9 cellular contexts compared by ENCODE assay signal in the genomic region with DNA sequence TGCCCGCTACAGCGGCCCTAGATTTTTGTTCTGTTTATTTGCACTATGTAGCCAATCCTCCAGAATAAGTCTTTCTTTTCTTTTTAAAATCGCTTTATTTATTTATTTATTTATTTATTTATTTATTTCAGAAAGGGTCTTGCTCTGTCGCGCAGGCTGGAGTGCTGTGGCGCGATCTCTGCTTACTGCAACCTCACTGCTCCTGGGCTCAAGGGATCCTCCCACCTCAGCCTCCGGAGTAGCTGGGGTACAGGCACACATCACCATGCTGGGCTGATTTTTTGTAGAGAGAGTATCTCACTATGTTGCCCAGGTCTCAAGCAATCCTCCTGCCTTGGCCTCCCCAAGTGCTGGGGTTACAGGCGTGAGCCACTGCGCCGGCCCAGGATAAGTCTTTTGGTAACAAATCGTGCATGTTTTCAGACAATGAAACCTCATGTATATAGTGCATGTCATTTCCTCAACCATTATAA. TPM values are rescaled to one million over a fixed set of nuclear protein-coding genes. Genes with fewer than 3 reads are reported as not detected.
DNase-seq lines count a peak whose midpoint lies in the region; ATAC-seq, FAIRE-seq and TF ChIP-seq lines count a peak whose summit lies in the region.
"Had no signal": no experiment of that assay in that cellular context is flagged by ENCODE, and none has a peak within 500 bp of the region (broad histone marks: within the 10 kb centered on the region; RNA-seq: fewer than 3 reads in every experiment).

No MANE protein-coding gene starts in this region.

- H3K9me3 ChIP-seq in keratinocyte (ENCODE audit: control insufficient read depth, low read depth, low read length), result no peaks in the 10 kb centered on the region
- no peaks in the 10 kb centered on the region for H3K9me3 ChIP-seq in stomach smooth muscle (ENCODE audit: control insufficient read depth in 2 of 2, low read length in 2 of 2)

- H3K9me3 Mint-ChIP-seq in activated CD4-positive, alpha-beta T cell treated with anti-CD3 and anti-CD28 coated beads for 36 hours (ENCODE audit: low read depth), result no peaks in the 10 kb centered on the region
- H3K9me3 Mint-ChIP-seq in activated CD8-positive, alpha-beta T cell treated with anti-CD3 and anti-CD28 coated beads for 36 hours, result no peaks in the 10 kb centered on the region

- peaks cover 19% of the 10 kb centered on the region for H3K36me3 Mint-ChIP-seq in activated CD4-positive, alpha-beta T cell treated with anti-CD3 and anti-CD28 coated beads for 36 hours (ENCODE audit: low read depth)
- H3K36me3 Mint-ChIP-seq in activated CD8-positive, alpha-beta T cell treated with anti-CD3 and anti-CD28 coated beads for 36 hours (ENCODE audit: low read depth), result peaks cover 20% of the 10 kb centered on the region

- intact Hi-C loops in activated CD4-positive, alpha-beta T cell treated with anti-CD3 and anti-CD28 coated beads for 36 hours (cut with DNase I, micrococcal nuclease), result loop anchor here (1.0 to 5.0 kb wide), 11 partner anchors 20 to 297 kb away; a partner anchor contains a TSS
- intact Hi-C loops in activated CD8-positive, alpha-beta T cell treated with anti-CD3 and anti-CD28 coated beads for 36 hours (cut with micrococcal nuclease), result loop anchor here (5.0 kb wide), 2 partner anchors 48 to 268 kb away; a partner anchor contains a TSS

- dilution Hi-C loops in keratinocyte (cut with MboI; ENCODE audit: extremely low pct_ligation_motif_present, low sequenced_read_pairs), result no loop called here

- TF ChIP-seq CTCF in activated CD8-positive, alpha-beta T cell treated with anti-CD3 and anti-CD28 coated beads for 36 hours (IDR thresholded peaks at IDR 0.05), result no peak
- no peak for TF ChIP-seq CTCF in keratinocyte (optimal IDR thresholded peaks at IDR 0.05 in 1 of 3, IDR thresholded peaks at IDR 0.05 in 1 of 3, conservative IDR thresholded peaks at IDR 0.05 in 1 of 3; ENCODE audit: extremely low read depth in 1 of 3, insufficient read depth in 2 of 3, low read length in 3 of 3)

- POLR2A ChIA-PET in activated CD4-positive, alpha-beta T cell treated with anti-CD3 and anti-CD28 coated beads for 36 hours (lab: Charles Lee), result no interaction called here
- POLR2A ChIA-PET in activated CD8-positive, alpha-beta T cell treated with anti-CD3 and anti-CD28 coated beads for 36 hours (lab: Charles Lee), result no interaction called here

- peak overlapping the region; percentile 44 for H3K27ac Mint-ChIP-seq in activated CD4-positive, alpha-beta T cell treated with anti-CD3 and anti-CD28 coated beads for 36 hours
- no peak overlapping the region for H3K27ac Mint-ChIP-seq in activated CD8-positive, alpha-beta T cell treated with anti-CD3 and anti-CD28 coated beads for 36 hours

- no peaks in the 10 kb centered on the region for H3K27me3 Mint-ChIP-seq in activated CD4-positive, alpha-beta T cell treated with anti-CD3 and anti-CD28 coated beads for 36 hours
- H3K27me3 Mint-ChIP-seq in activated CD8-positive, alpha-beta T cell treated with anti-CD3 and anti-CD28 coated beads for 36 hours, result peaks cover 3% of the 10 kb centered on the region

- no peaks in the 10 kb centered on the region for H4K20me1 ChIP-seq in keratinocyte (ENCODE audit: control insufficient read depth, extremely low read depth, insufficient read depth, low read length)

- H3K36me3 ChIP-seq in keratinocyte (ENCODE audit: control insufficient read depth in 2 of 2, extremely low read depth in 1 of 2, insufficient read depth in 2 of 2, low read length in 2 of 2), result peaks cover 3 to 6% of the 10 kb centered on the region in 2 experiments
- H3K36me3 ChIP-seq in stomach smooth muscle (ENCODE audit: control insufficient read depth in 2 of 2, insufficient read depth in 2 of 2, low read length in 2 of 2), result peaks cover under 1 to 10% of the 10 kb centered on the region in 2 donors

- no peak for DNase-seq in activated CD4-positive, alpha-beta T cell treated with anti-CD3 and anti-CD28 coated beads for 36 hours
- no peak for DNase-seq in activated CD4-positive, alpha-beta T cell treated with anti-CD3 and anti-CD28 coated beads, Interleukin-2, amount 50 U/mL, for 48 hours
- DNase-seq in activated CD8-positive, alpha-beta T cell treated with anti-CD3 and anti-CD28 coated beads for 36 hours, result no peak
- DNase-seq in keratinocyte (ENCODE audit: low read depth, low spot score) (no peak), NCI-H2081 (lab: John Stamatoyannopoulos, UW) (no peak)
- DNase-seq in stimulated activated CD4-positive, alpha-beta T cell treated with anti-CD3 and anti-CD28 coated beads, Interleukin-4, amount 100 ng/mL, for 1 hour, result no peak

- H3K4me3 Mint-ChIP-seq in activated CD4-positive, alpha-beta T cell treated with anti-CD3 and anti-CD28 coated beads for 36 hours, result peak overlapping the region; percentile 85
- H3K4me3 Mint-ChIP-seq in activated CD8-positive, alpha-beta T cell treated with anti-CD3 and anti-CD28 coated beads for 36 hours, result peak overlapping the region; percentile 55

- peaks cover 11% of the 10 kb centered on the region for H3K79me2 ChIP-seq in keratinocyte (ENCODE audit: control insufficient read depth, insufficient read depth, low read length)

- no peak overlapping the region for H3K4me2 ChIP-seq in keratinocyte (ENCODE audit: control insufficient read depth, extremely low read depth, insufficient read depth, low read depth, low read length)

- no peaks in the 10 kb centered on the region for H3K9me1 ChIP-seq in keratinocyte (ENCODE audit: control insufficient read depth, extremely low read depth, insufficient read depth, low read length)

- H2AFZ ChIP-seq in keratinocyte (ENCODE audit: control insufficient read depth, low read length), result no peak overlapping the region

- H3K27me3 ChIP-seq in keratinocyte (ENCODE audit: control insufficient read depth, extremely low read depth, insufficient read depth, low read length), result no peaks in the 10 kb centered on the region
- H3K27me3 ChIP-seq in stomach smooth muscle (ENCODE audit: control insufficient read depth in 1 of 2, insufficient read depth in 2 of 2, low read length in 2 of 2), result no peaks in the 10 kb centered on the region

- H3K4me1 Mint-ChIP-seq in activated CD4-positive, alpha-beta T cell treated with anti-CD3 and anti-CD28 coated beads for 36 hours, result peaks cover 20% of the 10 kb centered on the region
- peaks cover 20% of the 10 kb centered on the region for H3K4me1 Mint-ChIP-seq in activated CD8-positive, alpha-beta T cell treated with anti-CD3 and anti-CD28 coated beads for 36 hours (ENCODE audit: low read depth)

- no peak overlapping the region for H3K27ac ChIP-seq in keratinocyte (ENCODE audit: control insufficient read depth, insufficient read depth, low read length)
- no peak overlapping the region for H3K27ac ChIP-seq in stomach smooth muscle (ENCODE audit: low read length)

- CTCF ChIA-PET in activated CD4-positive, alpha-beta T cell treated with anti-CD3 and anti-CD28 coated beads for 36 hours (lab: Charles Lee), result interaction anchor here (0.9 to 1.2 kb wide), 2 partner anchors 46 to 48 kb away, joined by 3 to 4 read pairs; a partner anchor contains a TSS
- CTCF ChIA-PET in activated CD8-positive, alpha-beta T cell treated with anti-CD3 and anti-CD28 coated beads for 36 hours (lab: Charles Lee), result no interaction called here

- peaks cover 13% of the 10 kb centered on the region for H3K4me1 ChIP-seq in keratinocyte (ENCODE audit: control insufficient read depth, extremely low read depth, insufficient read depth, low read length)
- H3K4me1 ChIP-seq in stomach smooth muscle (ENCODE audit: control insufficient read depth, insufficient read depth, low read length), result peaks cover 11% of the 10 kb centered on the region

- no peak overlapping the region for H3K9ac ChIP-seq in keratinocyte (ENCODE audit: control insufficient read depth, extremely low read depth, insufficient read depth, low read length)
- no peak overlapping the region for H3K9ac ChIP-seq in stomach smooth muscle (ENCODE audit: low read length in 2 of 2)

- peak overlapping the region in 2 of 3 experiments; percentile 87 to 92 for H3K4me3 ChIP-seq in keratinocyte (ENCODE audit: control insufficient read depth in 2 of 3, extremely low read depth in 1 of 3, insufficient read depth in 2 of 3, low read depth in 1 of 3, low read length in 3 of 3)
- H3K4me3 ChIP-seq in stomach smooth muscle (ENCODE audit: low read length in 2 of 2), result peak overlapping the region; percentile 87 to 88

- no peak for FAIRE-seq in keratinocyte (lab: Jason Lieb, UNC)

- no peak for ATAC-seq in activated CD4-positive, alpha-beta T cell treated with anti-CD3 and anti-CD28 coated beads for 36 hours
- ATAC-seq in activated CD8-positive, alpha-beta T cell treated with anti-CD3 and anti-CD28 coated beads for 36 hours, result no peak
- no peak for ATAC-seq in HG03469 (IDR thresholded peaks at IDR 0.05; ENCODE audit: unreplicated experiment)

RNA-seq across cellular contexts. Expression of a gene that starts 0.3 kb away (rescaled TPM):
- total RNA-seq in activated CD4-positive, alpha-beta T cell treated with anti-CD3 and anti-CD28 coated beads for 36 hours, result 10 to 100 TPM; 19.0 to 19.9 TPM
- total RNA-seq in activated CD8-positive, alpha-beta T cell treated with anti-CD3 and anti-CD28 coated beads for 36 hours, result 10 to 100 TPM; 19.7 to 21.0 TPM
- polyA plus RNA-seq in keratinocyte, result 15.9 to 21.0 TPM (median 17.3 TPM) in 3 replicates
- polyA plus RNA-seq in keratinocyte (2011; ENCODE audit: low read depth), result 7.3 TPM
- 13.2 and 19.4 TPM in 2 replicates for polyA plus RNA-seq in keratinocyte (2011; cell fraction: cytosol; rRNA removed)
- polyA plus RNA-seq in keratinocyte (2011; cell fraction: nucleus; rRNA removed), result 10.6 and 11.0 TPM in 2 replicates
- polyA plus RNA-seq in keratinocyte (2012; ENCODE audit: low replicate concordance), result 9.0 and 13.8 TPM in 2 replicates
- polyA minus RNA-seq in keratinocyte, result 4.0 to 8.8 TPM (median 8.2 TPM) in 3 replicates
- polyA minus RNA-seq in keratinocyte (2011; cell fraction: cytosol; rRNA and poly(A)+ RNA removed), result 11.7 TPM
- 4.9 and 7.8 TPM in 2 replicates for polyA minus RNA-seq in keratinocyte (2011; cell fraction: nucleus; rRNA and poly(A)+ RNA removed)

RNA-seq across cellular contexts. Expression of a gene that starts 15.4 kb away (rescaled TPM):
- not detected for total RNA-seq in activated CD4-positive, alpha-beta T cell treated with anti-CD3 and anti-CD28 coated beads for 36 hours
- not detected for total RNA-seq in activated CD8-positive, alpha-beta T cell treated with anti-CD3 and anti-CD28 coated beads for 36 hours
- polyA plus RNA-seq in keratinocyte, result not detected in 3 replicates
- polyA plus RNA-seq in keratinocyte (2011; ENCODE audit: low read depth), result not detected
- not detected in 2 replicates for polyA plus RNA-seq in keratinocyte (2011; cell fraction: cytosol; rRNA removed)
- polyA plus RNA-seq in keratinocyte (2011; cell fraction: nucleus; rRNA removed), result not detected in 2 replicates
- not detected in 2 replicates for polyA plus RNA-seq in keratinocyte (2012; ENCODE audit: low replicate concordance)
- polyA minus RNA-seq in keratinocyte, result not detected in 3 replicates
- not detected for polyA minus RNA-seq in keratinocyte (2011; cell fraction: cytosol; rRNA and poly(A)+ RNA removed)
- polyA minus RNA-seq in keratinocyte (2011; cell fraction: nucleus; rRNA and poly(A)+ RNA removed), result not detected in 2 replicates
- total RNA-seq: glomerular endothelial cell had no signal

RNA-seq across cellular contexts. Expression of a gene that starts 38.0 kb away (rescaled TPM):
- not detected for total RNA-seq in activated CD4-positive, alpha-beta T cell treated with anti-CD3 and anti-CD28 coated beads for 36 hours
- not detected for total RNA-seq in activated CD8-positive, alpha-beta T cell treated with anti-CD3 and anti-CD28 coated beads for 36 hours
- polyA plus RNA-seq in keratinocyte, result not detected in 3 replicates
- not detected for polyA plus RNA-seq in keratinocyte (2011; ENCODE audit: low read depth)
- not detected in 2 replicates for polyA plus RNA-seq in keratinocyte (2011; cell fraction: cytosol; rRNA removed)
- not detected in 2 replicates for polyA plus RNA-seq in keratinocyte (2011; cell fraction: nucleus; rRNA removed)
- not detected in 2 replicates for polyA plus RNA-seq in keratinocyte (2012; ENCODE audit: low replicate concordance)
- polyA minus RNA-seq in keratinocyte, result 0.10 TPM in 1 of 3 replicates, not detected in the others
- polyA minus RNA-seq in keratinocyte (2011; cell fraction: cytosol; rRNA and poly(A)+ RNA removed), result not detected
- not detected in 2 replicates for polyA minus RNA-seq in keratinocyte (2011; cell fraction: nucleus; rRNA and poly(A)+ RNA removed)
- total RNA-seq: glomerular endothelial cell had no signal

RNA-seq across cellular contexts. Expression of a gene that starts 40.1 kb away (rescaled TPM):
- 10 to 100 TPM; 74.1 to 79.1 TPM for total RNA-seq in activated CD4-positive, alpha-beta T cell treated with anti-CD3 and anti-CD28 coated beads for 36 hours
- 10 to 100 TPM; 72.3 to 73.0 TPM for total RNA-seq in activated CD8-positive, alpha-beta T cell treated with anti-CD3 and anti-CD28 coated beads for 36 hours
- 40.3 to 62.9 TPM (median 58.0 TPM) in 3 replicates for polyA plus RNA-seq in keratinocyte
- 15.2 TPM for polyA plus RNA-seq in keratinocyte (2011; ENCODE audit: low read depth)
- 61.0 and 79.3 TPM in 2 replicates for polyA plus RNA-seq in keratinocyte (2011; cell fraction: cytosol; rRNA removed)
- 34.3 and 35.6 TPM in 2 replicates for polyA plus RNA-seq in keratinocyte (2011; cell fraction: nucleus; rRNA removed)
- polyA plus RNA-seq in keratinocyte (2012; ENCODE audit: low replicate concordance), result 49.8 and 63.9 TPM in 2 replicates
- 35.1 to 53.4 TPM (median 47.2 TPM) in 3 replicates for polyA minus RNA-seq in keratinocyte
- polyA minus RNA-seq in keratinocyte (2011; cell fraction: cytosol; rRNA and poly(A)+ RNA removed), result 36.6 TPM
- polyA minus RNA-seq in keratinocyte (2011; cell fraction: nucleus; rRNA and poly(A)+ RNA removed), result 13.1 and 18.4 TPM in 2 replicates

RNA-seq across cellular contexts. Expression of a gene that starts 46.8 kb away (rescaled TPM):
- not detected for total RNA-seq in activated CD4-positive, alpha-beta T cell treated with anti-CD3 and anti-CD28 coated beads for 36 hours
- total RNA-seq in activated CD8-positive, alpha-beta T cell treated with anti-CD3 and anti-CD28 coated beads for 36 hours, result not detected
- not detected in 3 replicates for polyA plus RNA-seq in keratinocyte
- not detected for polyA plus RNA-seq in keratinocyte (2011; ENCODE audit: low read depth)
- polyA plus RNA-seq in keratinocyte (2011; cell fraction: cytosol; rRNA removed), result not detected in 2 replicates
- polyA plus RNA-seq in keratinocyte (2011; cell fraction: nucleus; rRNA removed), result not detected in 2 replicates
- polyA plus RNA-seq in keratinocyte (2012; ENCODE audit: low replicate concordance), result not detected in 2 replicates
- not detected in 3 replicates for polyA minus RNA-seq in keratinocyte
- polyA minus RNA-seq in keratinocyte (2011; cell fraction: cytosol; rRNA and poly(A)+ RNA removed), result not detected
- polyA minus RNA-seq in keratinocyte (2011; cell fraction: nucleus; rRNA and poly(A)+ RNA removed), result not detected in 2 replicates
- total RNA-seq: glomerular endothelial cell had no signal
